8 cellular contexts compared by ENCODE assay signal in the genomic region with DNA sequence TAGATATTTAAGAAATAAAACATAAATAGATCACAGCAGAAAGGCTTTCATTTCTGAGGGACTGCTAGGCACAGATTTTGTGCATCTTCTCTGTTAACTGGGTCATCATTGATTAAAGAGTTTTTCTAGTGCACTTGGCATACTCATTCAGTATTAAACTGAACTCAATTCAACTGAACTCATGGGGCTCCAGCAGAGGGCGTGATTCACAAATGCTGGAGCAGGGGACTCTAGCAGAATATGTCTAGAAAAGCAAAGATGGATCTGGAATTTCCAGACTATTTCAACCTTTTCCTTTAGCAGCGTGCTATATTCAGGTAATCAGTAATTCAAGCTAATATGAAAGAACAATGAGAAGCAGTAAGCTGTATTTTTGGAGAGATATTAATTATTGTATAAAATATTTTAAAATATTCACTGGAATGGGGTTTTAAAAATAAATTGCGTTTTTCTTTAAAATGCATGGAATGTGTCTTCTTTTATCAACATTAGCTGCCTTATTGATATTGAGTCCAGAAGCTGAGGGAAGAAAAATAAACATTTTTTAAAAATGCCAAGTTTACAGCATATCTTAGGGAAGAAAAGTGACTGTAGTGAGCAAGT.
DNase-seq lines count a peak whose midpoint lies in the region; FAIRE-seq lines count a peak whose summit lies in the region.

No MANE protein-coding gene starts in this region.

- peak; percentile 63 for DNase-seq in G401 (ENCODE audit: low spot score)
- DNase-seq in HTR-8/SVneo (ENCODE audit: insufficient read length, low spot score): peak; percentile 21
- DNase-seq in NOMO-1 treated with dmso at 0.1 percent for 144 hours (lab: John Stamatoyannopoulos, UW; ENCODE audit: unreplicated experiment): peak; percentile 39
- DNase-seq in dedifferentiated amniotic fluid mesenchymal stem cell (ENCODE audit: extremely low spot score): peak; percentile 41
- DNase-seq in non-pigmented ciliary epithelial cell (ENCODE audit: low read depth): peak; percentile 43
- DNase-seq in NCI-H187 treated with DMSO at 0.1 percent for 48 hours (lab: John Stamatoyannopoulos, UW): no peak
- DNase-seq in cortex of kidney (lab: John Stamatoyannopoulos, UW): no peak
- DNase-seq in activated CD8-positive, alpha-beta memory T cell treated with anti-CD3 and anti-CD28 coated beads, Interleukin-2, amount 50 U/mL, for 48 hours: no peak

- FAIRE-seq in HTR-8/SVneo (lab: Jason Lieb, UNC): peak; percentile 4

- in situ Hi-C loops in G401 (cut with HindIII; ENCODE audit: low sequenced_read_pairs): no loop called here

Comparison
In these comparisons a context has a peak if more than half of its experiments do, and no peak if none do; other contexts are left out.
1. DNase-seq: peak in G401 (single experiment), HTR-8/SVneo (single experiment), NOMO-1 treated with dmso at 0.1 percent for 144 hours (single experiment), dedifferentiated amniotic fluid mesenchymal stem cell (single experiment) and non-pigmented ciliary epithelial cell (single experiment); none in NCI-H187 treated with DMSO at 0.1 percent for 48 hours (single experiment), cortex of kidney (single experiment) and activated CD8-positive, alpha-beta memory T cell treated with anti-CD3 and anti-CD28 coated beads, Interleukin-2, amount 50 U/mL, for 48 hours (single experiment).